In genomic region chr20:25696384-25697131, GRCh38 we compare ENCODE assay signal across 8 cellular contexts. TPM values are rescaled to one million over a fixed set of nuclear protein-coding genes. Genes with fewer than 3 reads are reported as not detected.
DNase-seq lines count a peak whose midpoint lies in the region; ATAC-seq and TF ChIP-seq lines count a peak whose summit lies in the region.

TSS of gene ZNF337 (minus strand) at chr20:25696853. CDS start at chr20:25686417, 10,436 bp downstream.

- POLR2A ChIA-PET in RWPE1 (lab: Yijun Ruan, JAX; ENCODE audit: low non-redundant PET) = no interaction called here
- POLR2A ChIA-PET in naive thymus-derived CD8-positive, alpha-beta T cell (lab: Charles Lee) = interaction anchor here (1.0 kb wide), 2 partner anchors 23 to 55 kb away, joined by 3 read pairs; no protein-coding TSS in a partner anchor

- ATAC-seq in activated T-helper 17 cell treated with anti-CD3 and anti-CD28 coated beads, Interleukin-2, amount 50 U/mL, for 72 hours (replicated peaks) = peak; percentile 98
- peak; percentile 94 to 98 for ATAC-seq in naive thymus-derived CD8-positive, alpha-beta T cell

- no peaks in the 10 kb centered on the region for H3K9me3 Mint-ChIP-seq in activated T-helper 17 cell treated with anti-CD3 and anti-CD28 coated beads, Interleukin-2, amount 50 U/mL, for 72 hours
- peaks cover 4 to 19% (median 16%) of the 10 kb centered on the region in 9 donors for H3K9me3 Mint-ChIP-seq in naive thymus-derived CD8-positive, alpha-beta T cell

- no peaks in the 10 kb centered on the region for H3K27me3 Mint-ChIP-seq in activated T-helper 17 cell treated with anti-CD3 and anti-CD28 coated beads, Interleukin-2, amount 50 U/mL, for 72 hours
- H3K27me3 Mint-ChIP-seq in naive thymus-derived CD8-positive, alpha-beta T cell = no peaks in the 10 kb centered on the region

- CTCF ChIA-PET in RWPE1 (lab: Yijun Ruan, JAX) = no interaction called here

- H3K4me3 Mint-ChIP-seq in activated T-helper 17 cell treated with anti-CD3 and anti-CD28 coated beads, Interleukin-2, amount 50 U/mL, for 72 hours = peak within 1 kb of the TSS; percentile 90
- peak within 1 kb of the TSS; percentile 86 to 97 (median 95) for H3K4me3 Mint-ChIP-seq in naive thymus-derived CD8-positive, alpha-beta T cell

- H3K4me3 ChIP-seq in LNCaP clone FGC (ENCODE audit: low read depth, low read length) = peak within 1 kb of the TSS; percentile 76
- peak within 1 kb of the TSS; percentile 93 for H3K4me3 ChIP-seq in fibroblast of mammary gland (ENCODE audit: control insufficient read depth, low read depth, low read length)

- peaks cover 10% of the 10 kb centered on the region for H3K36me3 Mint-ChIP-seq in activated T-helper 17 cell treated with anti-CD3 and anti-CD28 coated beads, Interleukin-2, amount 50 U/mL, for 72 hours (ENCODE audit: low read depth)
- peaks cover 8 to 17% (median 11%) of the 10 kb centered on the region in 3 donors for H3K36me3 Mint-ChIP-seq in naive thymus-derived CD8-positive, alpha-beta T cell

- H3K27ac ChIP-seq in RWPE1 = peak within 1 kb of the TSS; percentile 88

- TF ChIP-seq CTCF in LNCaP clone FGC (IDR thresholded peaks at IDR 0.05; ENCODE audit: control insufficient read depth, extremely low read depth, insufficient read depth) = peak; percentile 29; the same call in 1 of the 2 replicates
- no peak for TF ChIP-seq CTCF in RWPE1 (conservative IDR thresholded peaks at IDR 0.05; ENCODE audit: low read depth)
- no peak for TF ChIP-seq CTCF in fibroblast of mammary gland (conservative IDR thresholded peaks at IDR 0.05; ENCODE audit: control insufficient read depth, insufficient read depth, low read depth, low read length)

- peaks cover 19% of the 10 kb centered on the region for H3K4me1 Mint-ChIP-seq in activated T-helper 17 cell treated with anti-CD3 and anti-CD28 coated beads, Interleukin-2, amount 50 U/mL, for 72 hours
- peaks cover 15 to 46% (median 41%) of the 10 kb centered on the region in 4 donors for H3K4me1 Mint-ChIP-seq in naive thymus-derived CD8-positive, alpha-beta T cell

- peak; percentile 97 for DNase-seq in EL
- peak; percentile 91 for DNase-seq in GOT3 (lab: John Stamatoyannopoulos, UW)
- peak; percentile 87 for DNase-seq in LNCaP clone FGC (ENCODE audit: low read depth)
- peak; percentile 96 for DNase-seq in RWPE1 (ENCODE audit: low spot score)
- peak; percentile 92 for DNase-seq in fibroblast of mammary gland (ENCODE audit: low read depth)
- peak; percentile 85 to 94 (median 90) for DNase-seq in naive thymus-derived CD8-positive, alpha-beta T cell
- peak; percentile 79 to 90 (median 87) for DNase-seq in stimulated activated naive CD4-positive, alpha-beta T cell (lab: John Stamatoyannopoulos, UW)

- peak within 1 kb of the TSS; percentile 90 for H3K27ac Mint-ChIP-seq in activated T-helper 17 cell treated with anti-CD3 and anti-CD28 coated beads, Interleukin-2, amount 50 U/mL, for 72 hours
- peak within 1 kb of the TSS; percentile 86 to 96 (median 94) for H3K27ac Mint-ChIP-seq in naive thymus-derived CD8-positive, alpha-beta T cell

RNA-seq across cellular contexts. Expression of gene ZNF337, which starts in this region (rescaled TPM):
- 10 to 100 TPM; 15.0 to 19.3 TPM for total RNA-seq in activated T-helper 17 cell treated with anti-CD3 and anti-CD28 coated beads, Interleukin-2, amount 50 U/mL, for 72 hours
- total RNA-seq in naive thymus-derived CD8-positive, alpha-beta T cell = 10 to 100 TPM; 40.9 TPM
- 10 to 100 TPM in 1 of 3 donors, 1 to 10 TPM in 2; 4.4 to 17.9 (median 7.5) TPM for polyA plus RNA-seq in naive thymus-derived CD8-positive, alpha-beta T cell

Comparison
In these comparisons a context has a peak if more than half of its experiments do, and no peak if none do; other contexts are left out.
1. Peak in every context shown above with its lines: DNase-seq, ATAC-seq, H3K4me3 ChIP-seq and H3K27ac ChIP-seq.